ENCODE assay signal across 1 cellular context in genomic region chr7:135192914-135193536, GRCh38.
TF ChIP-seq lines count a peak whose summit lies in the region.

No MANE protein-coding gene starts in this region.

TF ChIP-seq in H1, 55 proteins besides CTCF, POLR2A, EP300 and RAD21:
- TF ChIP-seq BCL11A (IDR thresholded peaks at IDR 0.05; ENCODE audit: low read depth in 2 of 2, low read length in 2 of 2) = no peak
- TF ChIP-seq CBX8 (IDR thresholded peaks at IDR 0.05; ENCODE audit: borderline replicate concordance, low read depth, low read length) = no peak
- no peak for TF ChIP-seq POLR2AphosphoS5 (IDR thresholded peaks at IDR 0.05; ENCODE audit: low read depth, low read length)
- TF ChIP-seq SP2 (IDR thresholded peaks at IDR 0.05; ENCODE audit: low read length) = no peak
- TF ChIP-seq E2F6 (IDR thresholded peaks at IDR 0.05) = no peak
- TF ChIP-seq JUND (IDR thresholded peaks at IDR 0.05; ENCODE audit: low read length) = no peak
- no peak for TF ChIP-seq KDM1A (IDR thresholded peaks at IDR 0.05; ENCODE audit: borderline replicate concordance, low read length)
- TF ChIP-seq GTF2F1 (IDR thresholded peaks at IDR 0.05; ENCODE audit: borderline replicate concordance, low read depth, low read length) = no peak
- no peak for TF ChIP-seq FOSL1 (IDR thresholded peaks at IDR 0.05; ENCODE audit: insufficient read depth, low read depth, low read length)
